1 cellular context compared by ENCODE assay signal in the genomic region with DNA sequence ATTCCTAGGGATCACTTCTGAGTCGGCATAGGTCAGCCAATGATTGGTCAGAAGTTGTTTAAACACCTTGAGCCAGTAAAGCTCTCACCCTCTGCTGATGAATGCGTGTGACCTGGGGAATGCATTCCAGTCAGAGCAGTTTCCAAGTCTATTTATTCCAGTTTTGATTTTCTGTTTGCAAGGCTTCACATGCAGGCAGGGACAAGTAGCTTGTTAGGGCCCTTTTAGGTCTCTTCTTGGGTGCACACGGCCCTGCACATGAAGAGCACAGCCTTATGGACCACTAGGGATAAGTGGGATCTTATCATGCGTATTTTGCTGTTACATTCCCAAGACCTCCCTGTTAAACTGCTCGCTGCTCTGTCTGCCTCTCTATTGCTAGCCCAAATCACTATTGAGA.
TF ChIP-seq lines count a peak whose summit lies in the region.

No MANE protein-coding gene starts in this region.

TF ChIP-seq in K562, 482 proteins besides CTCF, POLR2A, EP300 and RAD21:
- TF ChIP-seq, protein P1, sequence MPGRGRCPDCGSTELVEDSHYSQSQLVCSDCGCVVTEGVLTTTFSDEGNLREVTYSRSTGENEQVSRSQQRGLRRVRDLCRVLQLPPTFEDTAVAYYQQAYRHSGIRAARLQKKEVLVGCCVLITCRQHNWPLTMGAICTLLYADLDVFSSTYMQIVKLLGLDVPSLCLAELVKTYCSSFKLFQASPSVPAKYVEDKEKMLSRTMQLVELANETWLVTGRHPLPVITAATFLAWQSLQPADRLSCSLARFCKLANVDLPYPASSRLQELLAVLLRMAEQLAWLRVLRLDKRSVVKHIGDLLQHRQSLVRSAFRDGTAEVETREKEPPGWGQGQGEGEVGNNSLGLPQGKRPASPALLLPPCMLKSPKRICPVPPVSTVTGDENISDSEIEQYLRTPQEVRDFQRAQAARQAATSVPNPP (IDR thresholded peaks at IDR 0.05; ENCODE audit: borderline replicate concordance, insufficient read depth, insufficient read length): no peak
- TF ChIP-seq, protein P2, sequence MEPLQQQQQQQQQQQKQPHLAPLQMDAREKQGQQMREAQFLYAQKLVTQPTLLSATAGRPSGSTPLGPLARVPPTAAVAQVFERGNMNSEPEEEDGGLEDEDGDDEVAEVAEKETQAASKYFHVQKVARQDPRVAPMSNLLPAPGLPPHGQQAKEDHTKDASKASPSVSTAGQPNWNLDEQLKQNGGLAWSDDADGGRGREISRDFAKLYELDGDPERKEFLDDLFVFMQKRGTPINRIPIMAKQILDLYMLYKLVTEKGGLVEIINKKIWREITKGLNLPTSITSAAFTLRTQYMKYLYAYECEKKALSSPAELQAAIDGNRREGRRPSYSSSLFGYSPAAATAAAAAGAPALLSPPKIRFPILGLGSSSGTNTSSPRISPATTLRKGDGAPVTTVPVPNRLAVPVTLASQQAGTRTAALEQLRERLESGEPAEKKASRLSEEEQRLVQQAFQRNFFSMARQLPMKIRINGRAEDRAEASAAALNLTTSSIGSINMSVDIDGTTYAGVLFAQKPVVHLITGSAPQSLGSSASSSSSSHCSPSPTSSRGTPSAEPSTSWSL (CRISPR knock-in tag; IDR thresholded peaks at IDR 0.05; ENCODE audit: borderline replicate concordance): no peak
- TF ChIP-seq ZNF77 (CRISPR knock-in tag; IDR thresholded peaks at IDR 0.05) (no peak), ZNF785 (CRISPR knock-in tag; IDR thresholded peaks at IDR 0.05) (no peak), KLF1 (tag; IDR thresholded peaks at IDR 0.05) (no peak), PTRF (tag; IDR thresholded peaks at IDR 0.05) (no peak), EP400 (IDR thresholded peaks at IDR 0.05) (no peak), RBBP5 (IDR thresholded peaks at IDR 0.05; ENCODE audit: borderline replicate concordance, insufficient read depth, low read length, poor library complexity, severe bottlenecking) (no peak), RHOXF2B (CRISPR knock-in tag; conservative IDR thresholded peaks at IDR 0.05) (no peak), TOE1 (IDR thresholded peaks at IDR 0.05; ENCODE audit: borderline replicate concordance) (no peak), TOE1 (CRISPR knock-in tag; IDR thresholded peaks at IDR 0.05; ENCODE audit: borderline replicate concordance, low read depth) (no peak), C11orf30 (IDR thresholded peaks at IDR 0.05; ENCODE audit: low read depth) (no peak), LCOR (CRISPR knock-in tag; IDR thresholded peaks at IDR 0.05) (no peak), SMARCE1 (IDR thresholded peaks at IDR 0.05) (no peak), NFIX (CRISPR knock-in tag; IDR thresholded peaks at IDR 0.05; ENCODE audit: low read depth) (no peak), MCM7 (IDR thresholded peaks at IDR 0.05) (no peak)
- TF ChIP-seq, protein P3, sequence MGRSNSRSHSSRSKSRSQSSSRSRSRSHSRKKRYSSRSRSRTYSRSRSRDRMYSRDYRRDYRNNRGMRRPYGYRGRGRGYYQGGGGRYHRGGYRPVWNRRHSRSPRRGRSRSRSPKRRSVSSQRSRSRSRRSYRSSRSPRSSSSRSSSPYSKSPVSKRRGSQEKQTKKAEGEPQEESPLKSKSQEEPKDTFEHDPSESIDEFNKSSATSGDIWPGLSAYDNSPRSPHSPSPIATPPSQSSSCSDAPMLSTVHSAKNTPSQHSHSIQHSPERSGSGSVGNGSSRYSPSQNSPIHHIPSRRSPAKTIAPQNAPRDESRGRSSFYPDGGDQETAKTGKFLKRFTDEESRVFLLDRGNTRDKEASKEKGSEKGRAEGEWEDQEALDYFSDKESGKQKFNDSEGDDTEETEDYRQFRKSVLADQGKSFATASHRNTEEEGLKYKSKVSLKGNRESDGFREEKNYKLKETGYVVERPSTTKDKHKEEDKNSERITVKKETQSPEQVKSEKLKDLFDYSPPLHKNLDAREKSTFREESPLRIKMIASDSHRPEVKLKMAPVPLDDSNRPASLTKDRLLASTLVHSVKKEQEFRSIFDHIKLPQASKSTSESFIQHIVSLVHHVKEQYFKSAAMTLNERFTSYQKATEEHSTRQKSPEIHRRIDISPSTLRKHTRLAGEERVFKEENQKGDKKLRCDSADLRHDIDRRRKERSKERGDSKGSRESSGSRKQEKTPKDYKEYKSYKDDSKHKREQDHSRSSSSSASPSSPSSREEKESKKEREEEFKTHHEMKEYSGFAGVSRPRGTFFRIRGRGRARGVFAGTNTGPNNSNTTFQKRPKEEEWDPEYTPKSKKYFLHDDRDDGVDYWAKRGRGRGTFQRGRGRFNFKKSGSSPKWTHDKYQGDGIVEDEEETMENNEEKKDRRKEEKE (IDR thresholded peaks at IDR 0.05; ENCODE audit: borderline replicate concordance in 1 of 2, control insufficient read depth in 1 of 2, low read depth in 2 of 2, low read length in 1 of 2): no peak
- TF ChIP-seq, protein P4, sequence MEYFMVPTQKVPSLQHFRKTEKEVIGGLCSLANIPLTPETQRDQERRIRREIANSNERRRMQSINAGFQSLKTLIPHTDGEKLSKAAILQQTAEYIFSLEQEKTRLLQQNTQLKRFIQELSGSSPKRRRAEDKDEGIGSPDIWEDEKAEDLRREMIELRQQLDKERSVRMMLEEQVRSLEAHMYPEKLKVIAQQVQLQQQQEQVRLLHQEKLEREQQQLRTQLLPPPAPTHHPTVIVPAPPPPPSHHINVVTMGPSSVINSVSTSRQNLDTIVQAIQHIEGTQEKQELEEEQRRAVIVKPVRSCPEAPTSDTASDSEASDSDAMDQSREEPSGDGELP (CRISPR knock-in tag; IDR thresholded peaks at IDR 0.05; ENCODE audit: borderline replicate concordance): no peak
